In genomic region chr10:86960003-86960862, GRCh38 we compare ENCODE assay signal across 8 cellular contexts. TPM values are rescaled to one million over a fixed set of nuclear protein-coding genes. Genes with fewer than 3 reads are reported as not detected.
DNase-seq lines count a peak whose midpoint lies in the region; ATAC-seq, FAIRE-seq and TF ChIP-seq lines count a peak whose summit lies in the region.

No MANE protein-coding gene starts in this region.

- FAIRE-seq in small intestine (lab: Jason Lieb, UNC), result no peak

- peak overlapping the region; percentile 69 for H2AFZ ChIP-seq in MM.1S (ENCODE audit: low read length)

- no peaks in the 10 kb centered on the region for H3K27me3 Mint-ChIP-seq in activated T-cell treated with anti-CD3 and anti-CD28 coated beads, Interleukin-2, amount 50 U/mL, for 4 hours (ENCODE audit: low read depth)
- H3K27me3 Mint-ChIP-seq in activated T-helper 2 cell treated with anti-CD3 and anti-CD28 coated beads, Interferon-gamma antibody, Interleukin-2, Interleukin-4, amounts not matched to agents 10 μg/mL and 5 μg/mL and 100 μg/mL, durations not matched to agents 14 hours and 24 hours and 36 hours (ENCODE audit: low read depth), result no peaks in the 10 kb centered on the region

- intact Hi-C loops in activated T-helper 2 cell treated with anti-CD3 and anti-CD28 coated beads, Interferon-gamma antibody, Interleukin-2, Interleukin-4, amounts not matched to agents 10 μg/mL and 5 μg/mL and 100 μg/mL, durations not matched to agents 14 hours and 24 hours and 36 hours (cut with micrococcal nuclease), result loop anchor here (5.0 kb wide), 1 partner anchor 248 kb away; no protein-coding TSS in a partner anchor
- intact Hi-C loops in left ventricle myocardium inferior (cut with micrococcal nuclease), result no loop called here

- H3K9me3 ChIP-seq in MM.1S (replicated peaks; ENCODE audit: insufficient read depth, low read length) (no peaks in the 10 kb centered on the region), left ventricle myocardium inferior (replicated peaks) (no peaks in the 10 kb centered on the region), small intestine (ENCODE audit: control insufficient read depth, low read depth) (no peaks in the 10 kb centered on the region)

- no peaks in the 10 kb centered on the region for H3K36me3 ChIP-seq in MM.1S (replicated peaks; ENCODE audit: insufficient read depth, low read length)
- no peaks in the 10 kb centered on the region for H3K36me3 ChIP-seq in left ventricle myocardium inferior
- no peaks in the 10 kb centered on the region for H3K36me3 ChIP-seq in small intestine (ENCODE audit: control insufficient read depth in 2 of 2, insufficient read depth in 2 of 2, low read length in 2 of 2)

- H3K4me3 ChIP-seq in MM.1S (ENCODE audit: low read length) (no peak overlapping the region), left ventricle myocardium inferior (peak overlapping the region; percentile 68), small intestine (ENCODE audit: low read depth in 1 of 2, low read length in 2 of 2) (no peak overlapping the region)

- H3K9me2 ChIP-seq in MM.1S (replicated peaks; ENCODE audit: insufficient read depth, low read length), result no peaks in the 10 kb centered on the region

- no peaks in the 10 kb centered on the region for H3K9me3 Mint-ChIP-seq in activated T-cell treated with anti-CD3 and anti-CD28 coated beads, Interleukin-2, amount 50 U/mL, for 4 hours
- H3K9me3 Mint-ChIP-seq in activated T-helper 2 cell treated with anti-CD3 and anti-CD28 coated beads, Interferon-gamma antibody, Interleukin-2, Interleukin-4, amounts not matched to agents 10 μg/mL and 5 μg/mL and 100 μg/mL, durations not matched to agents 14 hours and 24 hours and 36 hours, result no peaks in the 10 kb centered on the region

- no peaks in the 10 kb centered on the region for H3K36me3 Mint-ChIP-seq in activated T-cell treated with anti-CD3 and anti-CD28 coated beads, Interleukin-2, amount 50 U/mL, for 4 hours (ENCODE audit: insufficient read depth)
- no peaks in the 10 kb centered on the region for H3K36me3 Mint-ChIP-seq in activated T-helper 2 cell treated with anti-CD3 and anti-CD28 coated beads, Interferon-gamma antibody, Interleukin-2, Interleukin-4, amounts not matched to agents 10 μg/mL and 5 μg/mL and 100 μg/mL, durations not matched to agents 14 hours and 24 hours and 36 hours (ENCODE audit: low read depth)

- H3K9ac ChIP-seq in MM.1S (ENCODE audit: low read length), result no peak overlapping the region

- H3K27me3 ChIP-seq in MM.1S (replicated peaks; ENCODE audit: insufficient read depth, low read length) (no peaks in the 10 kb centered on the region), left ventricle myocardium inferior (ENCODE audit: low read depth) (no peaks in the 10 kb centered on the region), small intestine (ENCODE audit: control insufficient read depth in 2 of 2, insufficient read depth in 2 of 2, low read length in 2 of 2) (no peaks in the 10 kb centered on the region)

- peak; percentile 75 to 81 for ATAC-seq in activated T-cell treated with anti-CD3 and anti-CD28 coated beads, Interleukin-2, amount 50 U/mL, for 4 hours

- H3K4me1 Mint-ChIP-seq in activated T-cell treated with anti-CD3 and anti-CD28 coated beads, Interleukin-2, amount 50 U/mL, for 4 hours (ENCODE audit: low read depth), result peaks cover 3% of the 10 kb centered on the region
- H3K4me1 Mint-ChIP-seq in activated T-helper 2 cell treated with anti-CD3 and anti-CD28 coated beads, Interferon-gamma antibody, Interleukin-2, Interleukin-4, amounts not matched to agents 10 μg/mL and 5 μg/mL and 100 μg/mL, durations not matched to agents 14 hours and 24 hours and 36 hours (ENCODE audit: low read depth), result peaks cover 2% of the 10 kb centered on the region

- H3K4me2 ChIP-seq in MM.1S (ENCODE audit: low read depth, low read length), result peak overlapping the region; percentile 59

- no peaks in the 10 kb centered on the region for H3F3A ChIP-seq in MM.1S (ENCODE audit: insufficient read depth, low read length)

- 0 out of 2 replicates have a peak, but pooled peaks cover 3% of the 10 kb centered on the region for H3K4me1 ChIP-seq in MM.1S (ENCODE audit: low read length)
- H3K4me1 ChIP-seq in left ventricle myocardium inferior, result peaks cover 58% of the 10 kb centered on the region
- H3K4me1 ChIP-seq in small intestine (ENCODE audit: control insufficient read depth in 2 of 2, insufficient read depth in 1 of 2, low read depth in 1 of 2, low read length in 1 of 2), result no peaks in the 10 kb centered on the region

- no peak overlapping the region for H3K27ac ChIP-seq in MM.1S (ENCODE audit: low read length)
- peak overlapping the region; percentile 88 for H3K27ac ChIP-seq in left ventricle myocardium inferior (replicated peaks)
- H3K27ac ChIP-seq in small intestine (ENCODE audit: low read depth in 1 of 2, low read length in 1 of 2), result peak overlapping the region in 1 of 2 donors; percentile 45

- no peak overlapping the region for H3K4me3 Mint-ChIP-seq in activated T-cell treated with anti-CD3 and anti-CD28 coated beads, Interleukin-2, amount 50 U/mL, for 4 hours
- H3K4me3 Mint-ChIP-seq in activated T-helper 2 cell treated with anti-CD3 and anti-CD28 coated beads, Interferon-gamma antibody, Interleukin-2, Interleukin-4, amounts not matched to agents 10 μg/mL and 5 μg/mL and 100 μg/mL, durations not matched to agents 14 hours and 24 hours and 36 hours (ENCODE audit: low read depth), result no peak overlapping the region

- TF ChIP-seq CTCF in MM.1S (IDR thresholded peaks at IDR 0.05; ENCODE audit: low read length), result peak; percentile 97
- peak; percentile 92 for TF ChIP-seq CTCF in left ventricle myocardium inferior (IDR thresholded peaks at IDR 0.05; ENCODE audit: borderline replicate concordance)

- no peak overlapping the region for H3K27ac Mint-ChIP-seq in activated T-helper 2 cell treated with anti-CD3 and anti-CD28 coated beads, Interferon-gamma antibody, Interleukin-2, Interleukin-4, amounts not matched to agents 10 μg/mL and 5 μg/mL and 100 μg/mL, durations not matched to agents 14 hours and 24 hours and 36 hours

- DNase-seq in activated T-cell treated with anti-CD3 and anti-CD28 coated beads, Interleukin-2, amount 50 U/mL, for 4 hours, result no peak
- DNase-seq in activated T-cell treated with anti-CD3 and anti-CD28 coated beads for 4 hours (no peak), H4 (ENCODE audit: low spot score) (peak; percentile 63), MM.1S (peak; percentile 74), left ventricle myocardium inferior (peak; percentile 39), small intestine (peak; percentile 61), middle frontal gyrus (ENCODE audit: extremely low spot score, low spot score) (no peak)
- DNase-seq in activated T-helper 2 cell treated with anti-CD3 and anti-CD28 coated beads, Interferon-gamma antibody, Interleukin-2, Interleukin-4, amounts not matched to agents 10 μg/mL and 5 μg/mL and 100 μg/mL, durations not matched to agents 14 hours and 24 hours and 36 hours (ENCODE audit: low spot score), result peak; percentile 25

- no peaks in the 10 kb centered on the region for H4K20me1 ChIP-seq in MM.1S (ENCODE audit: insufficient read depth, low read length)

- 64 to 74% (median 67%) methylated on average over 36 to 37 of the region's 37 CpGs for WGBS in small intestine, 3 donors

- H3K79me2 ChIP-seq in MM.1S (ENCODE audit: low read length), result no peaks in the 10 kb centered on the region

RNA-seq across cellular contexts. Expression of gene SNCG, which starts 1.8 kb away (rescaled TPM):
- under 1 TPM in 1 of 3 donors, not detected in 2; 0.63 TPM for total RNA-seq in activated T-cell treated with anti-CD3 and anti-CD28 coated beads, Interleukin-2, amount 50 U/mL, for 4 hours
- total RNA-seq in H4 (2014; rRNA removed; shearing (Covaris generic)), result 1.7 and 2.2 TPM in 2 replicates
- not detected in 2 replicates for total RNA-seq in activated T-helper 2 cell treated with anti-CD3 and anti-CD28 coated beads, Interferon-gamma antibody, Interleukin-2, Interleukin-4, amounts not matched to agents 10 μg/mL and 5 μg/mL and 100 μg/mL, durations not matched to agents 14 hours and 24 hours and 36 hours
- total RNA-seq in left ventricle myocardium inferior, result 14.7 TPM
- polyA plus RNA-seq in small intestine, result 10 to 100 TPM in 1 of 3 donors, 1 to 10 TPM in 2; 2.4 to 44.8 (median 4.0) TPM

RNA-seq across cellular contexts. Expression of gene MMRN2, which starts 2.8 kb away (rescaled TPM):
- under 1 TPM in 1 of 3 donors, not detected in 2; 0.18 TPM for total RNA-seq in activated T-cell treated with anti-CD3 and anti-CD28 coated beads, Interleukin-2, amount 50 U/mL, for 4 hours
- total RNA-seq in H4 (2014; rRNA removed; shearing (Covaris generic)), result 0.12 and 1.8 TPM in 2 replicates
- total RNA-seq in activated T-helper 2 cell treated with anti-CD3 and anti-CD28 coated beads, Interferon-gamma antibody, Interleukin-2, Interleukin-4, amounts not matched to agents 10 μg/mL and 5 μg/mL and 100 μg/mL, durations not matched to agents 14 hours and 24 hours and 36 hours, result not detected in 2 replicates
- 32.1 TPM for total RNA-seq in left ventricle myocardium inferior
- polyA plus RNA-seq in small intestine, result 10 to 100 TPM in 1 of 3 donors, 1 to 10 TPM in 1, under 1 TPM in 1; 0.45 to 20.8 (median 1.4) TPM

RNA-seq across cellular contexts. Expression of gene ADIRF, which starts 8.0 kb away (rescaled TPM):
- under 1 TPM in 1 of 3 donors, not detected in 2; 0.48 TPM for total RNA-seq in activated T-cell treated with anti-CD3 and anti-CD28 coated beads, Interleukin-2, amount 50 U/mL, for 4 hours
- total RNA-seq in H4 (2014; rRNA removed; shearing (Covaris generic)), result not detected in 2 replicates
- total RNA-seq in activated T-helper 2 cell treated with anti-CD3 and anti-CD28 coated beads, Interferon-gamma antibody, Interleukin-2, Interleukin-4, amounts not matched to agents 10 μg/mL and 5 μg/mL and 100 μg/mL, durations not matched to agents 14 hours and 24 hours and 36 hours, result not detected in 2 replicates
- total RNA-seq in left ventricle myocardium inferior, result 41.1 TPM
- 1,000 to 10,000 TPM in 1 of 3 donors, 100 to 1,000 TPM in 2; 193 to 1,065 (median 750) TPM for polyA plus RNA-seq in small intestine

RNA-seq across cellular contexts. Expression of gene FAM25A, which starts 59.9 kb away (rescaled TPM):
- not detected for total RNA-seq in activated T-cell treated with anti-CD3 and anti-CD28 coated beads, Interleukin-2, amount 50 U/mL, for 4 hours
- not detected in 2 replicates for total RNA-seq in H4 (2014; rRNA removed; shearing (Covaris generic))
- not detected in 2 replicates for total RNA-seq in activated T-helper 2 cell treated with anti-CD3 and anti-CD28 coated beads, Interferon-gamma antibody, Interleukin-2, Interleukin-4, amounts not matched to agents 10 μg/mL and 5 μg/mL and 100 μg/mL, durations not matched to agents 14 hours and 24 hours and 36 hours
- not detected for total RNA-seq in left ventricle myocardium inferior
- polyA plus RNA-seq in small intestine, result not detected

Comparison
In these comparisons a context has a peak if more than half of its experiments do, and no peak if none do; other contexts are left out.
1. DNase-seq: peak in H4 (single experiment), MM.1S (single experiment), activated T-helper 2 cell treated with anti-CD3 and anti-CD28 coated beads, Interferon-gamma antibody, Interleukin-2, Interleukin-4, amounts not matched to agents 10 μg/mL and 5 μg/mL and 100 μg/mL, durations not matched to agents 14 hours and 24 hours and 36 hours (single experiment), left ventricle myocardium inferior (single experiment) and small intestine (single experiment); none in activated T-cell treated with anti-CD3 and anti-CD28 coated beads, Interleukin-2, amount 50 U/mL, for 4 hours (single experiment), activated T-cell treated with anti-CD3 and anti-CD28 coated beads for 4 hours (single experiment) and middle frontal gyrus (single experiment).
2. RNA of gene MMRN2, which starts 2.8 kb away (total RNA-seq): 32.1 TPM in left ventricle myocardium inferior (single experiment); 0.18 TPM in activated T-cell treated with anti-CD3 and anti-CD28 coated beads, Interleukin-2, amount 50 U/mL, for 4 hours, 0.12 to 1.8 TPM in H4 and not detected in activated T-helper 2 cell treated with anti-CD3 and anti-CD28 coated beads, Interferon-gamma antibody, Interleukin-2, Interleukin-4, amounts not matched to agents 10 μg/mL and 5 μg/mL and 100 μg/mL, durations not matched to agents 14 hours and 24 hours and 36 hours; every median in the first group is over 10 times any median in the second.
3. RNA of gene ADIRF, which starts 8.0 kb away (total RNA-seq): 41.1 TPM in left ventricle myocardium inferior (single experiment); 0.48 TPM in activated T-cell treated with anti-CD3 and anti-CD28 coated beads, Interleukin-2, amount 50 U/mL, for 4 hours, not detected in H4 and not detected in activated T-helper 2 cell treated with anti-CD3 and anti-CD28 coated beads, Interferon-gamma antibody, Interleukin-2, Interleukin-4, amounts not matched to agents 10 μg/mL and 5 μg/mL and 100 μg/mL, durations not matched to agents 14 hours and 24 hours and 36 hours; every median in the first group is over 10 times any median in the second.